Comparison of ENCODE assay signal across 13 cellular contexts in the genomic region with DNA sequence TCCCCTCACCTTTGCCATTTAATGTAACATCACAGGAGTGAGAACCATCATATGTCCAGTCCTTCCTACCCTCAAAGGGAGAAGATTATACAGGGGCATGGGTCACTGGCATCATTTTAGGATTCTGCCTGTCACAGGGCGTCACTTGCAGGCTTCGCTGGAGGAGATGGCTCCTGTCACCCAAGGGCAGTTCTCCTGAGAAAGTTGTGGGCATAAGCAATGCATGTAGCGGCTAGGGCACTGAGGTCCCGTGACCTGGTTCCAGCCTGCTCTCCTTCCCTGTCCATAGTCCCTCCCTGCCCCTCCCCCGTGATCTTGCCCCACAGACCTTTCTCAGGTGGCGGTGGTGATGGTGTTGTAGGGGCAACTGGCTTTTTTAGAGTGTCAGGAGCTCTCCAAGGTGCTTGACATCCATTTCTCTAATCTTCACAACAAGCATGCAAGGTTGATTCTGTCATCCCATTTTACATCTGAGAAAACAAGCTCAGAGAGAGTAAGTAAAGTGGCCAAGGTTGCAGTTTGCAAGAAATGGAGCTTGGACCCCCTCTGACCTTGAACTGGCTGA.
"Had no signal": no experiment of that assay in that cellular context is flagged by ENCODE, and none has a peak within 500 bp of the region (broad histone marks: within the 10 kb centered on the region; RNA-seq: fewer than 3 reads in every experiment).

No MANE protein-coding gene starts in this region.

- H3K9me3 ChIP-seq: heart left ventricle, left ventricle myocardium inferior, ovary, stomach, thoracic aorta had no signal

- FAIRE-seq: colon, frontal cortex, keratinocyte had no signal

- H3K27ac ChIP-seq: heart left ventricle, left ventricle myocardium inferior, ovary, stomach, thoracic aorta had no signal

- H3K4me3 ChIP-seq: heart left ventricle, left ventricle myocardium inferior, ovary, stomach, thoracic aorta had no signal

- H3K27me3 ChIP-seq: heart left ventricle, ovary, stomach had no signal

- DNase-seq: activated CD4-positive, alpha-beta memory T cell treated with anti-CD3 and anti-CD28 coated beads, Interleukin-2, amount 10 ng/mL, durations not matched to agents 7 days and 5 days; activated T-cell treated with anti-CD3 and anti-CD28 coated beads, Interleukin-2, amount 50 U/mL, for 48 hours; aorta; effector CD4-positive, alpha-beta T cell; heart left ventricle; left ventricle myocardium inferior; ovary; stimulated activated CD4-positive, alpha-beta T cell treated with anti-CD3 and anti-CD28 coated beads, Interleukin-2, amount 100 ng/mL, for 48 hours; stomach had no signal

- ATAC-seq: heart left ventricle had no signal

- H3K36me3 ChIP-seq: heart left ventricle, left ventricle myocardium inferior, ovary, stomach, thoracic aorta had no signal
